ENCODE assay signal across 1 cellular context in genomic region chr2:85799215-85799956, GRCh38.
TF ChIP-seq lines count a peak whose summit lies in the region.

No MANE protein-coding gene starts in this region.

TF ChIP-seq in HepG2, 621 proteins besides CTCF, POLR2A, EP300 and RAD21 (continued from another document and continues in another):
- TF ChIP-seq TGIF2 (CRISPR knock-in tag; IDR thresholded peaks at IDR 0.05): no peak
- TF ChIP-seq KLF11 (CRISPR knock-in tag; IDR thresholded peaks at IDR 0.05): no peak
- TF ChIP-seq ZNF335 (CRISPR knock-in tag; IDR thresholded peaks at IDR 0.05): no peak
- TF ChIP-seq NR3C1 (CRISPR knock-in tag; IDR thresholded peaks at IDR 0.05): no peak
- peak; percentile 93 for TF ChIP-seq NCOR1 (IDR thresholded peaks at IDR 0.05; ENCODE audit: borderline replicate concordance, low read length)
- TF ChIP-seq XRCC5 (optimal IDR thresholded peaks at IDR 0.05; ENCODE audit: low read length): no peak
- no peak for TF ChIP-seq RARG (CRISPR knock-in tag; IDR thresholded peaks at IDR 0.05; ENCODE audit: low read depth)
- TF ChIP-seq MNT (IDR thresholded peaks at IDR 0.05): peak; percentile 39; the same call in 1 of the 2 replicates
- peak; percentile 46; the same call in 1 of the 2 replicates for TF ChIP-seq FOXA3 (CRISPR knock-in tag; IDR thresholded peaks at IDR 0.05)
- TF ChIP-seq ZNF510 (CRISPR knock-in tag; IDR thresholded peaks at IDR 0.05; ENCODE audit: low read depth): no peak
- no peak for TF ChIP-seq TBP (CRISPR knock-in tag; IDR thresholded peaks at IDR 0.05)
- TF ChIP-seq HNRNPL (IDR thresholded peaks at IDR 0.05; ENCODE audit: low read depth, low read length): 0 out of 2 replicates have a peak, but pooled peaks have one; percentile 39
- no peak for TF ChIP-seq ZNF496 (CRISPR knock-in tag; IDR thresholded peaks at IDR 0.05; ENCODE audit: insufficient replicate concordance)
- peak; percentile 82 for TF ChIP-seq ZMYM2 (CRISPR knock-in tag; IDR thresholded peaks at IDR 0.05)
- no peak for TF ChIP-seq YY1 (IDR thresholded peaks at IDR 0.05; ENCODE audit: insufficient read depth, insufficient replicate concordance, low read depth, low read length)
- peak in 1 of 2 experiments; percentile 97; a peak in 2 of 4 replicates for TF ChIP-seq ATF4 (CRISPR knock-in tag; IDR thresholded peaks at IDR 0.05)
- no peak for TF ChIP-seq ZNF274 (CRISPR knock-in tag; IDR thresholded peaks at IDR 0.05)
- TF ChIP-seq RFX3 (CRISPR knock-in tag; IDR thresholded peaks at IDR 0.05): no peak
- TF ChIP-seq ATF6 (CRISPR knock-in tag; conservative IDR thresholded peaks at IDR 0.05): no peak
- TF ChIP-seq KLF6 (CRISPR knock-in tag; IDR thresholded peaks at IDR 0.05): 0 out of 2 replicates have a peak, but pooled peaks have one; percentile 28
- no peak for TF ChIP-seq ZNF782 (CRISPR knock-in tag; IDR thresholded peaks at IDR 0.05; ENCODE audit: borderline replicate concordance)
- no peak for TF ChIP-seq LCORL (IDR thresholded peaks at IDR 0.05)
- TF ChIP-seq LCORL (CRISPR knock-in tag; IDR thresholded peaks at IDR 0.05): peak; percentile 77
- no peak for TF ChIP-seq SMAD1 (CRISPR knock-in tag; IDR thresholded peaks at IDR 0.05; ENCODE audit: borderline replicate concordance, low read depth)
- no peak for TF ChIP-seq ZNF326 (CRISPR knock-in tag; IDR thresholded peaks at IDR 0.05; ENCODE audit: borderline replicate concordance)
- TF ChIP-seq ZNF543 (CRISPR knock-in tag; IDR thresholded peaks at IDR 0.05): no peak
- 0 out of 2 replicates have a peak, but pooled peaks have one; percentile 29 for TF ChIP-seq ZNF12 (CRISPR knock-in tag; IDR thresholded peaks at IDR 0.05)
- no peak; the same call in 1 of the 2 replicates for TF ChIP-seq ARNT2 (CRISPR knock-in tag; IDR thresholded peaks at IDR 0.05; ENCODE audit: low read depth)
- TF ChIP-seq ZNF878 (CRISPR knock-in tag; IDR thresholded peaks at IDR 0.05): no peak
- no peak for TF ChIP-seq DRAP1 (CRISPR knock-in tag; IDR thresholded peaks at IDR 0.05)
- TF ChIP-seq ZNF446 (CRISPR knock-in tag; IDR thresholded peaks at IDR 0.05): no peak
- no peak for TF ChIP-seq REL (CRISPR knock-in tag; conservative IDR thresholded peaks at IDR 0.05)
- TF ChIP-seq GATAD2A (CRISPR knock-in tag; IDR thresholded peaks at IDR 0.05): peak; percentile 66
- no peak for TF ChIP-seq AGO1 (IDR thresholded peaks at IDR 0.05; ENCODE audit: low read depth, low read length, poor library complexity, severe bottlenecking)
- TF ChIP-seq ATF1 (CRISPR knock-in tag; IDR thresholded peaks at IDR 0.05): no peak
- no peak for TF ChIP-seq PAX8 (CRISPR knock-in tag; IDR thresholded peaks at IDR 0.05; ENCODE audit: borderline replicate concordance)
- no peak for TF ChIP-seq ELK4 (CRISPR knock-in tag; IDR thresholded peaks at IDR 0.05; ENCODE audit: borderline replicate concordance)
- no peak for TF ChIP-seq ZNF280B (CRISPR knock-in tag; IDR thresholded peaks at IDR 0.05; ENCODE audit: borderline replicate concordance)
- peak; percentile 46 for TF ChIP-seq ZNF687 (CRISPR knock-in tag; IDR thresholded peaks at IDR 0.05)
- no peak for TF ChIP-seq ZNF18 (CRISPR knock-in tag; IDR thresholded peaks at IDR 0.05; ENCODE audit: insufficient replicate concordance)
- TF ChIP-seq ZNF567 (CRISPR knock-in tag; IDR thresholded peaks at IDR 0.05; ENCODE audit: borderline replicate concordance): no peak
- no peak for TF ChIP-seq ZNF276 (CRISPR knock-in tag; IDR thresholded peaks at IDR 0.05; ENCODE audit: low read depth)
- no peak for TF ChIP-seq MYPOP (CRISPR knock-in tag; IDR thresholded peaks at IDR 0.05)
